Comparison of ENCODE assay signal across 8 cellular contexts in genomic region chr13:30132623-30133553, GRCh38.
DNase-seq lines count a peak whose midpoint lies in the region; ATAC-seq and TF ChIP-seq lines count a peak whose summit lies in the region.

No MANE protein-coding gene starts in this region.

- peaks cover 1% of the 10 kb centered on the region for H3K36me3 Mint-ChIP-seq in MCF 10A (ENCODE audit: insufficient read depth, unreplicated experiment)

- no peak overlapping the region for H3K4me3 ChIP-seq in AG04450 (ENCODE audit: low read depth, low read length)

- H3K9me3 Mint-ChIP-seq in MCF 10A (ENCODE audit: unreplicated experiment) = peaks cover 6% of the 10 kb centered on the region

- H3K27me3 Mint-ChIP-seq in MCF 10A (ENCODE audit: insufficient read depth, unreplicated experiment) = no peaks in the 10 kb centered on the region

- CTCF ChIA-PET in AG04450 (lab: Charles Lee) (interaction anchor here (0.5 to 5.7 kb wide), 97 partner anchors 9 to 1292 kb away, joined by 3 to 70 read pairs (median 4); partner anchors contain the start of gene UBL3), MCF 10A (lab: Yijun Ruan, JAX) (interaction anchor here (0.5 to 6.1 kb wide), 64 partner anchors 10 to 1972 kb away, joined by 3 to 97 read pairs (median 4); partner anchors contain the start of genes UBE2L5 and UBL3)

- intact Hi-C loops in MCF 10A (cut with micrococcal nuclease) = loop anchor here (1.0 to 10.0 kb wide), 8 partner anchors 25 to 909 kb away; no protein-coding TSS in a partner anchor

- ATAC-seq in GM18858 (IDR thresholded peaks at IDR 0.05; ENCODE audit: unreplicated experiment) (peak; percentile 85), HG03097 (IDR thresholded peaks at IDR 0.05; ENCODE audit: low FRiP score, unreplicated experiment) (peak; percentile 70)

- no peak overlapping the region for H3K4me3 Mint-ChIP-seq in MCF 10A (ENCODE audit: unreplicated experiment)

- peak; percentile 81 for DNase-seq in AG04450 (ENCODE audit: low read depth, low spot score)
- peak; percentile 63 for DNase-seq in NCI-H226
- peak; percentile 91 for DNase-seq in MCF 10A (ENCODE audit: unreplicated experiment)
- DNase-seq in inferior parietal cortex (ENCODE audit: extremely low spot score) = peak; percentile 98
- peak; percentile 94 to 98 (median 94) for DNase-seq in stimulated activated CD4-positive, alpha-beta T cell treated with anti-CD3 and anti-CD28 coated beads, Interleukin-12 subunit alpha, Interleukin-12 subunit beta, amount 100 ng/mL, for 48 hours (ENCODE audit: low read depth in 2 of 3, low spot score in 1 of 3)

- H3K27ac ChIP-seq in AG04450 (ENCODE audit: low read depth, low read length) = no peak overlapping the region
- H3K27ac ChIP-seq in VCaP = no peak overlapping the region

- no TSS peak for BruUV-seq in MCF 10A (replicated peaks; lab: Mats Ljungman, UMichigan)

- H3K4me1 Mint-ChIP-seq in MCF 10A (ENCODE audit: insufficient read depth, unreplicated experiment) = peaks cover 18% of the 10 kb centered on the region

- TF ChIP-seq CTCF in AG04450 (IDR thresholded peaks at IDR 0.05; ENCODE audit: low read depth, low read length) = peak; percentile 89
- peak; percentile 91 for TF ChIP-seq CTCF in VCaP (conservative IDR thresholded peaks at IDR 0.05)
- TF ChIP-seq CTCF in MCF 10A (IDR thresholded peaks at IDR 0.05; ENCODE audit: unreplicated experiment) = peak; percentile 89

- peak overlapping the region; percentile 20 for H3K27ac Mint-ChIP-seq in MCF 10A (ENCODE audit: low read depth, unreplicated experiment)

- no peaks in the 10 kb centered on the region; the same call in 1 of the 2 replicates for H3K9me3 ChIP-seq in AG04450 (ENCODE audit: control insufficient read depth, insufficient read depth, low read length)

- POLR2A ChIA-PET in AG04450 (lab: Yijun Ruan, JAX) = interaction anchor here (0.6 to 1.2 kb wide), 4 partner anchors 175 to 543 kb away, joined by 3 to 4 read pairs (median 3); partner anchors contain the start of gene UBE2L5
- POLR2A ChIA-PET in MCF 10A (lab: Yijun Ruan, JAX) = interaction anchor here (0.6 to 2.3 kb wide), 8 partner anchors 10 to 484 kb away, joined by 3 to 14 read pairs (median 4); partner anchors contain the start of gene USPL1

- no peaks in the 10 kb centered on the region for H3K27me3 ChIP-seq in AG04450 (ENCODE audit: control insufficient read depth, insufficient read depth, low read length)
